In the genomic region with DNA sequence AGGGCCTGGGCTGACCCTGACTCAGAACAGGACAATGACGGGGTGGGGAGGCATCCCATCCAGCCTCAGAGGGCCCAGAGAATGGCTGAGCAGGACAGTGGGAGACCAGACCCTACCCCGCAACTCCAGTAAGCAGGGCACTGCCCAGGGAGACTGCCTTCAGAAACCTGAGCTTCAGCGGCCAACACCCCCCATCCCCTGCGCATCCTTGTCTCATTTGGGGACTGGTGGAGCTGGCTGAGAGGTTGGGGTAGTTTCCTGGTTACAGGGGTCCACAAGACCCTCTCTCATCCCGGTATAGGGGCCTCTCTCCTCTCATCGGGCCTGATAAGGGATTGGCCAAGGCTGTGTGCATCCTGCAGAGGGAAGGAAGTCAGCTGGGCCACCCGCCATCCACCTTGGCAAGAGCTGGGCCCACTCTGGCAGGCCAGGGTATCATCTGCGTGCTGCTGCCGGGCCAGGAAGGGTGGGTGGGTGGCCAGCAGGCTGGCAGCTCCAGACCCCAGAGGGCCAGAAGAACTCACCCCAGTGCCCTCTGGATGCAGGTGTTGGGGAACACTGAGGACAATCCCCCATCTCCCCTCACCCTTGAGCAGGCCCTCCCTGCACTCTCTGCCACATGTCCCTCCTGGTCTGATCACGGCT, we compare ENCODE assay signal across 14 cellular contexts.
"Had no signal": no experiment of that assay in that cellular context is flagged by ENCODE, and none has a peak within 500 bp of the region (broad histone marks: within the 10 kb centered on the region; RNA-seq: fewer than 3 reads in every experiment).

No MANE protein-coding gene starts in this region.

- FAIRE-seq: islet of Langerhans, TTC549 had no signal

- H3K27me3 ChIP-seq: breast epithelium, suprapubic skin, vagina had no signal

- DNase-seq: activated CD4-positive, alpha-beta T cell treated with anti-CD3 and anti-CD28 coated beads for 36 hours; activated CD4-positive, alpha-beta T cell treated with anti-CD3 and anti-CD28 coated beads, Interleukin-2, amount 50 U/mL, for 48 hours; activated CD8-positive, alpha-beta memory T cell treated with anti-CD3 and anti-CD28 coated beads, Interleukin-2, amount 10 ng/mL, durations not matched to agents 7 days and 5 days; activated naive CD4-positive, alpha-beta T cell treated with Interleukin-2 at 50 U/mL for 16 hours had no signal

- H3K27me3 Mint-ChIP-seq: activated CD4-positive, alpha-beta T cell treated with anti-CD3 and anti-CD28 coated beads for 36 hours; activated CD8-positive, alpha-beta memory T cell treated with anti-CD3 and anti-CD28 coated beads, Interleukin-2, amount 10 ng/mL, durations not matched to agents 7 days and 5 days; activated T-helper 17 cell treated with anti-CD3 and anti-CD28 coated beads, Interleukin-2, amount 50 U/mL, for 72 hours; progenitor cell of endocrine pancreas; stimulated activated naive CD8-positive, alpha-beta T cell treated with anti-CD3 and anti-CD28 coated beads, Interleukin-15, Interleukin-2, amounts not matched to agents 100 ng/mL and 50 ng/mL, for 24 hours had no signal

- ATAC-seq: activated CD4-positive, alpha-beta T cell treated with anti-CD3 and anti-CD28 coated beads for 36 hours; activated CD8-positive, alpha-beta memory T cell treated with anti-CD3 and anti-CD28 coated beads, Interleukin-2, amount 10 ng/mL, durations not matched to agents 7 days and 5 days; activated T-helper 17 cell treated with anti-CD3 and anti-CD28 coated beads, Interleukin-2, amount 50 U/mL, for 72 hours had no signal

- H3K4me1 ChIP-seq: breast epithelium had no signal

- H3K9me3 Mint-ChIP-seq: activated T-helper 17 cell treated with anti-CD3 and anti-CD28 coated beads, Interleukin-2, amount 50 U/mL, for 72 hours; stimulated activated naive CD8-positive, alpha-beta T cell treated with anti-CD3 and anti-CD28 coated beads, Interleukin-15, Interleukin-2, amounts not matched to agents 100 ng/mL and 50 ng/mL, for 24 hours; T-helper 2 cell treated with Interferon-gamma antibody and Interleukin-4, amounts not matched to agents 5 μg/mL and 100 μg/mL, for 36 hours; WTC11 had no signal

- H3K4me1 Mint-ChIP-seq: activated CD4-positive, alpha-beta T cell treated with anti-CD3 and anti-CD28 coated beads for 36 hours; activated CD8-positive, alpha-beta memory T cell treated with anti-CD3 and anti-CD28 coated beads, Interleukin-2, amount 10 ng/mL, durations not matched to agents 7 days and 5 days; activated T-helper 17 cell treated with anti-CD3 and anti-CD28 coated beads, Interleukin-2, amount 50 U/mL, for 72 hours had no signal

- H3K36me3 Mint-ChIP-seq: activated CD8-positive, alpha-beta memory T cell treated with anti-CD3 and anti-CD28 coated beads, Interleukin-2, amount 10 ng/mL, durations not matched to agents 7 days and 5 days; WTC11 had no signal

- H3K27ac ChIP-seq: breast epithelium, suprapubic skin, vagina had no signal

- H3K4me3 ChIP-seq: breast epithelium, suprapubic skin, vagina had no signal

- H3K9me3 ChIP-seq: breast epithelium, suprapubic skin, vagina had no signal

- H3K4me3 Mint-ChIP-seq: activated CD4-positive, alpha-beta T cell treated with anti-CD3 and anti-CD28 coated beads for 36 hours; activated CD8-positive, alpha-beta memory T cell treated with anti-CD3 and anti-CD28 coated beads, Interleukin-2, amount 10 ng/mL, durations not matched to agents 7 days and 5 days; activated T-helper 17 cell treated with anti-CD3 and anti-CD28 coated beads, Interleukin-2, amount 50 U/mL, for 72 hours; stimulated activated naive CD8-positive, alpha-beta T cell treated with anti-CD3 and anti-CD28 coated beads, Interleukin-15, Interleukin-2, amounts not matched to agents 100 ng/mL and 50 ng/mL, for 24 hours; T-helper 2 cell treated with Interferon-gamma antibody and Interleukin-4, amounts not matched to agents 5 μg/mL and 100 μg/mL, for 36 hours; WTC11 had no signal

- H3K36me3 ChIP-seq: breast epithelium, vagina had no signal

- H3K27ac Mint-ChIP-seq: activated CD4-positive, alpha-beta T cell treated with anti-CD3 and anti-CD28 coated beads for 36 hours; activated CD8-positive, alpha-beta memory T cell treated with anti-CD3 and anti-CD28 coated beads, Interleukin-2, amount 10 ng/mL, durations not matched to agents 7 days and 5 days; activated T-helper 17 cell treated with anti-CD3 and anti-CD28 coated beads, Interleukin-2, amount 50 U/mL, for 72 hours; progenitor cell of endocrine pancreas; stimulated activated naive CD8-positive, alpha-beta T cell treated with anti-CD3 and anti-CD28 coated beads, Interleukin-15, Interleukin-2, amounts not matched to agents 100 ng/mL and 50 ng/mL, for 24 hours; T-helper 2 cell treated with Interferon-gamma antibody and Interleukin-4, amounts not matched to agents 5 μg/mL and 100 μg/mL, for 36 hours; WTC11 had no signal
